Comparison of ENCODE assay signal across 12 cellular contexts in genomic region chrX:106220177-106220576, GRCh38. TPM values are rescaled to one million over a fixed set of nuclear protein-coding genes. Genes with fewer than 3 reads are reported as not detected.
DNase-seq lines count a peak whose midpoint lies in the region; ATAC-seq and TF ChIP-seq lines count a peak whose summit lies in the region.
"Had no signal": no experiment of that assay in that cellular context is flagged by ENCODE, and none has a peak within 500 bp of the region (broad histone marks: within the 10 kb centered on the region; RNA-seq: fewer than 3 reads in every experiment).

No MANE protein-coding gene starts in this region.

- no peak overlapping the region for H2AFZ ChIP-seq in hepatocyte

- CTCF ChIA-PET in RWPE1 (lab: Yijun Ruan, JAX): interaction anchor here (0.6 to 0.7 kb wide), 2 partner anchors 17 to 220 kb away, joined by 3 read pairs; no protein-coding TSS in a partner anchor

- H3K27me3 ChIP-seq in cardiac muscle cell (no peaks in the 10 kb centered on the region), hepatocyte (no peaks in the 10 kb centered on the region), thyroid gland (no peaks in the 10 kb centered on the region)
- H3K27me3 ChIP-seq: SJCRH30 had no signal

- H3K27me3 Mint-ChIP-seq in HFFc6 (ENCODE audit: insufficient read depth): no peaks in the 10 kb centered on the region

- no peak for ATAC-seq in Right ventricle myocardium inferior

- no peaks in the 10 kb centered on the region for H4K20me1 ChIP-seq in hepatocyte (ENCODE audit: insufficient read depth, poor library complexity, severe bottlenecking)

- H3K27ac ChIP-seq in cardiac muscle cell (no peak overlapping the region), RWPE1 (no peak overlapping the region), hepatocyte (no peak overlapping the region), thyroid gland (no peak overlapping the region)
- H3K27ac ChIP-seq: SJCRH30 had no signal

- H3K4me1 ChIP-seq in cardiac muscle cell (ENCODE audit: low read depth): no peaks in the 10 kb centered on the region
- no peaks in the 10 kb centered on the region for H3K4me1 ChIP-seq in hepatocyte (ENCODE audit: insufficient read depth)
- H3K4me1 ChIP-seq in thyroid gland: no peaks in the 10 kb centered on the region
- H3K4me1 ChIP-seq: SJCRH30 had no signal

- TF ChIP-seq CTCF in cardiac muscle cell (IDR thresholded peaks at IDR 0.05; ENCODE audit: low read depth, low read length) (peak; percentile 46), RWPE1 (conservative IDR thresholded peaks at IDR 0.05; ENCODE audit: low read depth) (peak; percentile 17; the same call in 1 of the 2 replicates), hepatocyte (IDR thresholded peaks at IDR 0.05; ENCODE audit: poor library complexity) (peak; percentile 45), thyroid gland (IDR thresholded peaks at IDR 0.05) (peak in 4 of 6 experiments; percentile 35 to 41 (median 38)), HFFc6 (IDR thresholded peaks at IDR 0.05) (no peak)

- H3K79me2 ChIP-seq in hepatocyte: no peaks in the 10 kb centered on the region

- POLR2A ChIA-PET in RWPE1 (lab: Yijun Ruan, JAX; ENCODE audit: low non-redundant PET): no interaction called here

- no peaks in the 10 kb centered on the region for H3K9me3 Mint-ChIP-seq in HFFc6

- H3K36me3 Mint-ChIP-seq in HFFc6 (ENCODE audit: low read depth): no peaks in the 10 kb centered on the region

- H3K27ac Mint-ChIP-seq in HFFc6: no peak overlapping the region

- DNase-seq in cardiac muscle cell (ENCODE audit: low read depth in 1 of 2, low spot score in 1 of 2) (peak; percentile 5 to 7), Right ventricle myocardium inferior (ENCODE audit: missing footprints) (no peak), RWPE1 (ENCODE audit: low spot score) (no peak), hepatocyte (ENCODE audit: low spot score) (no peak), thyroid gland (no peak), HFFc6 (no peak), SKM-1 (lab: John Stamatoyannopoulos, UW; ENCODE audit: unreplicated experiment) (no peak), NCI-H146 (lab: John Stamatoyannopoulos, UW) (no peak)
- DNase-seq: activated gamma-delta T cell treated with Interleukin-2 at 50 U/mL for 16 hours, NCI-H2227 treated with DMSO at 0.1 percent for 48 hours had no signal

- intact Hi-C loops in Right ventricle myocardium inferior (cut with DNase I) (no loop called here), thyroid gland (cut with DNase I) (no loop called here)

- no peak overlapping the region for H3K4me3 ChIP-seq in cardiac muscle cell
- H3K4me3 ChIP-seq in hepatocyte: no peak overlapping the region
- H3K4me3 ChIP-seq in thyroid gland (replicated peaks in 1 of 3): no peak overlapping the region
- H3K4me3 ChIP-seq: SJCRH30 had no signal

- no peak overlapping the region for H3K4me3 Mint-ChIP-seq in HFFc6

- 44% methylated on average over 2 of the region's 2 CpGs for WGBS in hepatocyte (ENCODE audit: low lambda C conversion rate, missing lambda C conversion rate)
- WGBS in thyroid gland, 2 donors: 50% methylated on average over 2 of the region's 2 CpGs

- no peaks in the 10 kb centered on the region for H3K36me3 ChIP-seq in cardiac muscle cell
- H3K36me3 ChIP-seq in hepatocyte (replicated peaks; ENCODE audit: insufficient read depth, low read depth): no peaks in the 10 kb centered on the region
- no peaks in the 10 kb centered on the region for H3K36me3 ChIP-seq in thyroid gland
- H3K36me3 ChIP-seq: SJCRH30 had no signal

- H3K9me2 ChIP-seq in hepatocyte (replicated peaks; ENCODE audit: insufficient read depth): no peaks in the 10 kb centered on the region

- H3K9me3 ChIP-seq in cardiac muscle cell (ENCODE audit: low read depth) (no peaks in the 10 kb centered on the region), hepatocyte (ENCODE audit: low read depth) (no peaks in the 10 kb centered on the region), thyroid gland (no peaks in the 10 kb centered on the region)
- H3K9me3 ChIP-seq: SJCRH30 had no signal

- TF ChIP-seq POLR2A in thyroid gland (IDR thresholded peaks at IDR 0.05): no peak

- H3K4me2 ChIP-seq in hepatocyte: no peak overlapping the region

- H3K4me1 Mint-ChIP-seq in HFFc6 (ENCODE audit: low read depth): no peaks in the 10 kb centered on the region

RNA-seq across cellular contexts. Expression of gene PWWP3B, which starts 52.1 kb away (rescaled TPM):
- total RNA-seq in cardiac muscle cell (20.9 and 25.3 TPM in 2 replicates), Right ventricle myocardium inferior (11.5 TPM), hepatocyte (32.2 and 34.9 TPM in 2 replicates), thyroid gland (10 to 100 TPM; 25.4 to 70.9 (median 37.0) TPM)
- polyA plus RNA-seq in cardiac muscle cell (19.2 and 26.0 TPM in 2 replicates), hepatocyte (14.3 and 15.3 TPM in 2 replicates)
- not detected for total RNA-seq in HFFc6 (2021; fragmentation: NEBNext Ultra II Directional; extraction: Animal tissue kit (Norgen Biotek cat#: 25700))
- total RNA-seq: dermis microvascular lymphatic vessel endothelial cell had no signal

Comparison
In these comparisons a context has a peak if more than half of its experiments do, and no peak if none do; other contexts are left out.
1. DNase-seq: peak in cardiac muscle cell (2 of 2); none in Right ventricle myocardium inferior (single experiment), RWPE1 (single experiment), hepatocyte (single experiment), thyroid gland (0 of 2), HFFc6 (single experiment), SKM-1 (single experiment) and NCI-H146 (single experiment).
2. RNA of gene PWWP3B, which starts 52.1 kb away (total RNA-seq): 25.4 to 70.9 TPM in thyroid gland, 32.2 to 34.9 TPM in hepatocyte, 20.9 to 25.3 TPM in cardiac muscle cell and 11.5 TPM in Right ventricle myocardium inferior (single experiment); not detected in HFFc6; every median in the first group is over 10 times any median in the second.